ENCODE assay signal across 8 cellular contexts in genomic region chr11:70204466-70204799, GRCh38. TPM values are rescaled to one million over a fixed set of nuclear protein-coding genes. Genes with fewer than 3 reads are reported as not detected.
DNase-seq lines count a peak whose midpoint lies in the region; ATAC-seq and TF ChIP-seq lines count a peak whose summit lies in the region.

No MANE protein-coding gene starts in this region.

- DNase-seq in Panc1 (ENCODE audit: low read depth, low spot score), result no peak
- no peak for DNase-seq in epithelial cell of prostate (ENCODE audit: low read depth, low spot score)
- DNase-seq in GM10266 (ENCODE audit: extremely low spot score), result no peak
- no peak for DNase-seq in SKM-1 (lab: John Stamatoyannopoulos, UW; ENCODE audit: unreplicated experiment)
- DNase-seq in dedifferentiated amniotic fluid mesenchymal stem cell (ENCODE audit: extremely low spot score), result no peak
- no peak for DNase-seq in HuH-7 (ENCODE audit: low spot score)

- CTCF ChIA-PET in Panc1 (lab: Charles Lee), result interaction anchor here (0.5 kb wide), 1 partner anchor 52 kb away, joined by 5 read pairs; no protein-coding TSS in a partner anchor

- H3K27me3 ChIP-seq in DOHH2 (ENCODE audit: control insufficient read depth, low read length) (no peaks in the 10 kb centered on the region), Panc1 (ENCODE audit: control insufficient read depth, insufficient read depth, low read length) (no peaks in the 10 kb centered on the region), parathyroid adenoma (ENCODE audit: control insufficient read depth, insufficient read depth, low read length) (no peaks in the 10 kb centered on the region)

- H3K4me2 ChIP-seq in DOHH2 (ENCODE audit: low read length) (peak overlapping the region; percentile 88), parathyroid adenoma (ENCODE audit: low read length) (peak overlapping the region; percentile 87)

- peaks cover 34% of the 10 kb centered on the region; the same call in 1 of the 2 replicates for H4K20me1 ChIP-seq in DOHH2 (ENCODE audit: control insufficient read depth, insufficient read depth, low read depth, low read length)

- no peaks in the 10 kb centered on the region for H3F3A ChIP-seq in DOHH2 (ENCODE audit: control insufficient read depth, insufficient read depth)

- in situ Hi-C loops in Panc1 (cut with HindIII; ENCODE audit: low pct_unique_long_range_greater_than_20kb, low sequenced_read_pairs), result no loop called here

- no peak overlapping the region for H3K9ac ChIP-seq in parathyroid adenoma

- ATAC-seq in Panc1, result no peak

- BruUV-seq in Panc1 (replicated peaks; lab: Mats Ljungman, UMichigan), result no TSS peak

- H3K36me3 ChIP-seq in DOHH2 (ENCODE audit: control insufficient read depth, low read length), result peaks cover 60% of the 10 kb centered on the region
- peaks cover 3% of the 10 kb centered on the region for H3K36me3 ChIP-seq in Panc1 (ENCODE audit: control insufficient read depth, insufficient read depth, low read length)
- no peaks in the 10 kb centered on the region for H3K36me3 ChIP-seq in parathyroid adenoma (ENCODE audit: control insufficient read depth, insufficient read depth, low read length)

- intact Hi-C loops in Panc1 (cut with micrococcal nuclease; ENCODE audit: unreplicated experiment), result no loop called here

- H3K79me2 ChIP-seq in DOHH2 (ENCODE audit: control insufficient read depth, low read length) (peaks cover 53% of the 10 kb centered on the region), parathyroid adenoma (no peaks in the 10 kb centered on the region)

- no peaks in the 10 kb centered on the region for H3K9me2 ChIP-seq in DOHH2 (replicated peaks; ENCODE audit: control insufficient read depth, low read length)

- H3K4me3 ChIP-seq in DOHH2 (ENCODE audit: low read length) (peak overlapping the region; percentile 98), Panc1 (ENCODE audit: low read depth in 2 of 2, low read length in 2 of 2) (peak overlapping the region; percentile 85 to 94), parathyroid adenoma (ENCODE audit: low read depth, low read length) (peak overlapping the region; percentile 82)

- TF ChIP-seq CTCF in DOHH2 (IDR thresholded peaks at IDR 0.05; ENCODE audit: low read depth, low read length, poor library complexity, severe bottlenecking), result no peak
- TF ChIP-seq CTCF in Panc1 (IDR thresholded peaks at IDR 0.05), result no peak
- TF ChIP-seq CTCF in parathyroid adenoma (IDR thresholded peaks at IDR 0.05), result no peak
- TF ChIP-seq CTCF in GM10266 (IDR thresholded peaks at IDR 0.05; ENCODE audit: control insufficient read depth, insufficient read depth, low read depth, missing control alignments), result no peak

- no peak overlapping the region for H2AFZ ChIP-seq in parathyroid adenoma

- H3K9me3 ChIP-seq in DOHH2 (ENCODE audit: control insufficient read depth, insufficient read depth, low read length) (no peaks in the 10 kb centered on the region), Panc1 (ENCODE audit: control insufficient read depth, insufficient read depth, low read depth, low read length) (no peaks in the 10 kb centered on the region), parathyroid adenoma (ENCODE audit: control insufficient read depth, low read length) (no peaks in the 10 kb centered on the region)

- H3K4me1 ChIP-seq in DOHH2 (ENCODE audit: control insufficient read depth, low read length) (peaks cover 24% of the 10 kb centered on the region), Panc1 (ENCODE audit: control insufficient read depth, insufficient read depth, low read length) (peaks cover 21% of the 10 kb centered on the region), parathyroid adenoma (no peaks in the 10 kb centered on the region)

- POLR2A ChIA-PET in Panc1 (lab: Charles Lee), result interaction anchor here (0.5 kb wide), 1 partner anchor 57 kb away, joined by 7 read pairs; no protein-coding TSS in a partner anchor

- H3K27ac ChIP-seq in DOHH2 (ENCODE audit: low read depth, low read length), result no peak overlapping the region
- peak overlapping the region; percentile 90 for H3K27ac ChIP-seq in Panc1 (ENCODE audit: low read length)
- H3K27ac ChIP-seq in epithelial cell of prostate, result peak overlapping the region; percentile 98
- H3K27ac ChIP-seq in parathyroid adenoma, result peak overlapping the region; percentile 49

RNA-seq across cellular contexts. Expression of gene FADD, which starts 1.3 kb away (rescaled TPM):
- 47.3 TPM for total RNA-seq in Panc1 (2021; ENCODE audit: unreplicated experiment)
- 50.4 TPM for polyA plus RNA-seq in Panc1 (2012; ENCODE audit: insufficient read length)
